ENCODE assay signal across 19 cellular contexts in the genomic region with DNA sequence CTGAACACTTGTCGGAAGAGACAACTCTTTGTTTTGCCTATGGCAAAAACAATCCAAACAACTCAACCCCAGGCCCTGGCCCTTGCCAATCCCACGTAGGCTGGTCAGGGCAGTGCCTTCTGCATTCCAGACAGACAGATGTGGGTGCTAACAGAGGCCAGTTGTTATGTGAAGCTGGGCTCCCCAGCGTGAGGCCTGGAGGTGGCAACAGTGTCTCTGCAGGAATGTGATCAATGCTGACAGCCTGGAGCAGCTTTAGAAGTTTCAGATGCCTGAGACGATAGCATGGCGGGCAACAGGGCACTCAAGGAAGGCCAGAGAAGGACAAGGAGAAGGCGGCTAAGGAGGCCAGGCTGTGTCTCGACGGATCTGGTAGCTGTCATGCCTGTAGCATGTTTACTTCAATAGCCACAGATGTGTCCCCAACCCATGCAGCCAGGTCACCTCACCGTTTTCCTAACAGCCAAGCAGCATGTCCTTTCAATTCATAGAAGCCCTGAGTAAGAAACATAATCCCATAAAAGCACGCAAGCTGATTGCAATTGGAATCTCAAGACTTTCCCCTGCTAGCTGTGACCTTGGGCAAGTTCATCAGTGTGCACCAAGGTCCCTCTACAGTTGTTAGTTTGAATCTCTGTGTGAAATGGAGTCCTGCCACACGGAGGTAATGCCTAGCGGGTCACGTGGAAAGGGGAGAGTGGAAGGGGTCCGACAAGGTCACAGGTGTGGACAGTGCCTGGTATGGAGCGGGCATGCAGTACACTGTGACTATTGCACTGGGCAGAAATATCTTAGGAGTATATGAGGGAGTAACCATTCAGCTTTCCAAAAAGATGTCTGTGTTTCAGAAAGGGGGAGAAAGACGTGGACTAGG.
"Had no signal": no experiment of that assay in that cellular context is flagged by ENCODE, and none has a peak within 500 bp of the region (broad histone marks: within the 10 kb centered on the region; RNA-seq: fewer than 3 reads in every experiment).

No MANE protein-coding gene starts in this region.

- DNase-seq: activated CD4-positive, alpha-beta memory T cell treated with anti-CD3 and anti-CD28 coated beads for 36 hours; activated CD4-positive, alpha-beta T cell treated with anti-CD3 and anti-CD28 coated beads, Interleukin-2, amount 10 ng/mL, durations not matched to agents 7 days and 5 days; activated CD4-positive, CD25-positive, alpha-beta regulatory T cell; activated CD8-positive, alpha-beta memory T cell treated with anti-CD3 and anti-CD28 coated beads for 24 hours; activated gamma-delta T cell; activated naive CD4-positive, alpha-beta T cell treated with anti-CD3 and anti-CD28 coated beads for 36 hours; activated naive CD8-positive, alpha-beta T cell treated with anti-CD3 and anti-CD28 coated beads for 36 hours; activated T-cell treated with anti-CD3 and anti-CD28 coated beads, Interleukin-2, amount 50 U/mL, for 4 hours; Karpas-422; MM.1S; NCI-H1105; NCI-H1436 treated with DMSO at 0.1 percent for 48 hours; NCI-H187; NCI-H2081; NCI-H446; NCI-H524; SHP77 treated with DMSO at 0.1 percent for 48 hours had no signal

- FAIRE-seq: RCC 7860 had no signal

- H3K27ac ChIP-seq: VCaP had no signal
